ENCODE assay signal across 14 cellular contexts in the genomic region with DNA sequence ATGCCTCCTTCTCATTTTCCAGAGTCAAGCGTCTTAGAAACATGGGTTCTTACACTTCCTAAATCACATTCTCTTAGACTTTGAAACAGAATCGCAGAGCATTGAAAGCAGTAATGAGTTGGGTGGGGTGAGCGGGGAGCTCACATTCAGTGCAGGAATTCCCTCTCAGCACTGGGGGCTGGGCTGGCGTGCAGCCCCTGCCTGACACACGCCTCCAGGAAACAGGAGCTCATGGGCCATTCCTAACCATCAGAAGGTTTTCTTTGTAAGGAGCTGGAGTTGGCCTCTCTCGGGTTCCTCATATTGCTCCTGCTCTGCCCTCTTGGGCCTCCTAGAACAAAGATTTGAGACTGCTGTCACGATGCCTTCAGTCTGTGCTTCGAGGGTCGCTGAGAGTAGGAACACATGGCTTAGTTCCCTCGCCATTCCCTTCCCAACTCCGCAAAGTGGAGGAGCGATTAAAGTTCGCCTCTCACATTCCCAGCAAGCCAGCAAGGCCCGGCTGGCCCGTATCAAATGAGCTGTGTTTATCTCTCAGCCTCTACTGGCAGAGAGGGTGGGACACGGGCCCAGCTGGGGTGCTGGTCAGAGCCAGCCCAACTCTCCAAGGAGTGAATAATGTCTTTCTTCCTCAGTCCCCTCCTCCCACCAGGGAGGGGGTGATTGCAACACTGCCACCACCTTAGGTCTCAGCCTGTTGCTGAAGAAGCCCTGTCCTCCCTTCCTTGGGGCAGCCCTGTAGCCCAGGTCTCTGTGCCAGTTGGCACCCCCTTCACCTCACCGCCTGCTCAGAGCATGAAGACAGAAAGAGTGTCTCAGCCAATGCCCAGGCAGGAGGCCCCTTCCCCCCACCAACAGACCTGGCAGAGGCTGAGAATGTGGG. TPM values are rescaled to one million over a fixed set of nuclear protein-coding genes. Genes with fewer than 3 reads are reported as not detected.
A peak's percentile ranks its signal among the peaks of the same experiment; 100 is the strongest.
DNase-seq lines count a peak whose midpoint lies in the region; ATAC-seq and TF ChIP-seq lines count a peak whose summit lies in the region.
"Had no signal": no experiment of that assay in that cellular context is flagged by ENCODE, and none has a peak within 500 bp of the region (broad histone marks: within the 10 kb centered on the region; RNA-seq: fewer than 3 reads in every experiment).

No MANE protein-coding gene starts in this region.

- no peaks in the 10 kb centered on the region for H3K27me3 ChIP-seq in layer of hippocampus (ENCODE audit: control insufficient read depth, insufficient read depth, low read length)
- H3K27me3 ChIP-seq: BLaER1 had no signal

- ATAC-seq in HG03439 (IDR thresholded peaks at IDR 0.05; ENCODE audit: unreplicated experiment): no peak
- ATAC-seq: activated T-cell treated with anti-CD3 and anti-CD28 coated beads, Interleukin-2, amount 50 U/mL, for 4 hours; stimulated activated effector memory CD8-positive, alpha-beta T cell treated with anti-CD3 and anti-CD28 coated beads, Interleukin-12 subunit alpha, Interleukin-12 subunit beta, amount 100 ng/mL, for 72 hours had no signal

- DNase-seq in H4 (ENCODE audit: low spot score): peak; percentile 37
- peak; percentile 81 for DNase-seq in coronary artery (ENCODE audit: low spot score)
- DNase-seq in putamen (ENCODE audit: low spot score): peak; percentile 85
- no peak for DNase-seq in activated CD4-positive, alpha-beta T cell treated with anti-CD3 and anti-CD28 coated beads for 1 hour
- no peak for DNase-seq in RPMI8226
- DNase-seq in NCI-H1436 (lab: John Stamatoyannopoulos, UW): no peak
- DNase-seq: activated T-cell treated with anti-CD3 and anti-CD28 coated beads, Interleukin-2, amount 50 U/mL, for 4 hours; NK-92 treated with Interleukin-12 subunit alpha and Interleukin-12 subunit beta, amount 100 ng/mL, for 24 hours; stimulated activated CD4-positive, alpha-beta T cell treated with anti-CD3 and anti-CD28 coated beads, Interleukin-12 subunit alpha, Interleukin-12 subunit beta, amount 100 ng/mL, for 4 hours had no signal

- no peak overlapping the region for H3K4me3 ChIP-seq in coronary artery
- H3K4me3 ChIP-seq: BLaER1 had no signal

- no peak for TF ChIP-seq CTCF in coronary artery (IDR thresholded peaks at IDR 0.05)

- peak overlapping the region; percentile 27 to 76 for H3K27ac ChIP-seq in coronary artery
- H3K27ac ChIP-seq in layer of hippocampus (ENCODE audit: low read depth, low read length): peak overlapping the region; percentile 79
- H3K27ac ChIP-seq: BLaER1 had no signal

RNA-seq across cellular contexts. Expression of a gene that starts 10.4 kb away (rescaled TPM):
- not detected in 2 replicates for total RNA-seq in H4 (2014; rRNA removed; shearing (Covaris generic))
- total RNA-seq: activated T-cell treated with anti-CD3 and anti-CD28 coated beads, Interleukin-2, amount 50 U/mL, for 4 hours; LHCN-M2 had no signal

RNA-seq across cellular contexts. Expression of a gene that starts 27.8 kb away (rescaled TPM):
- total RNA-seq in H4 (2014; rRNA removed; shearing (Covaris generic)): 6.0 and 8.3 TPM in 2 replicates

Comparison
In these comparisons a context has a peak if more than half of its experiments do, and no peak if none do; other contexts are left out.
1. DNase-seq: peak in H4 (single experiment), coronary artery (single experiment) and putamen (single experiment); none in activated CD4-positive, alpha-beta T cell treated with anti-CD3 and anti-CD28 coated beads for 1 hour (single experiment), RPMI8226 (single experiment) and NCI-H1436 (single experiment).